ENCODE assay signal across 13 cellular contexts in the genomic region with DNA sequence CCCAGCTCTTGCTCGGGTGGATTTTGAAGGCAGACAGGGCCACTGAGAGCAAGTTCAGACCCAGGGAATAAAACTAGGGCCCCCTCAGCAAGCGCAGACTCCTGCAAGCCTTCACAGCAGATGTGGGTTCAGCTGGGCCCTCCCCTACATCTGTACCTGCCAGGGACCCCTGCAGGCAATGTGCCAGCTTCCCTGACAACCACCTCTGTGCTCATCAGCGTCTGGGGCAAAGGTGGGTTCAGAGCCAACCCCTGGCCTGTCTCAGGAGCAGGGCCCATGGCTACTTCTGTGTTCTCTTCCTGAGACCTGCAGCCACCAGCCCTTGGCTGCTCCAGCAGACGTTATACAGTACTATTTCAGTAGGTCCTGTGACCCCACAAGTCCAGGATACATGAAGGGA.
"Had no signal": no experiment of that assay in that cellular context is flagged by ENCODE, and none has a peak within 500 bp of the region (broad histone marks: within the 10 kb centered on the region; RNA-seq: fewer than 3 reads in every experiment).

No MANE protein-coding gene starts in this region.

- ATAC-seq: activated CD4-positive, CD25-positive, alpha-beta regulatory T cell treated with anti-CD3 and anti-CD28 coated beads, Interleukin-2, amount 50 U/mL, for 24 hours; activated naive CD8-positive, alpha-beta T cell treated with anti-CD3 and anti-CD28 coated beads, Interleukin-2, amount 50 U/mL, for 24 hours; left lobe of liver; stimulated activated effector memory CD8-positive, alpha-beta T cell treated with anti-CD3 and anti-CD28 coated beads, Interleukin-12 subunit alpha, Interleukin-12 subunit beta, amount 100 ng/mL, for 72 hours; T-cell had no signal

- DNase-seq: activated CD4-positive, alpha-beta T cell treated with anti-CD3 and anti-CD28 coated beads, Interleukin-2, amount 50 U/mL, for 1 hour; activated CD8-positive, alpha-beta memory T cell treated with anti-CD3 and anti-CD28 coated beads for 24 hours; activated naive CD4-positive, alpha-beta T cell treated with anti-CD3 and anti-CD28 coated beads for 36 hours; activated naive CD8-positive, alpha-beta T cell treated with anti-CD3 and anti-CD28 coated beads, Interleukin-2, amount 50 U/mL, for 24 hours; endodermal cell; occipital lobe; T-helper 9 cell; trophoblast cell had no signal

- H3K27ac ChIP-seq: SK-N-MC had no signal

- H3K4me3 ChIP-seq: SK-N-MC had no signal
